ENCODE assay signal across 8 cellular contexts in genomic region chr4:151760713-151761661, GRCh38. TPM values are rescaled to one million over a fixed set of nuclear protein-coding genes. Genes with fewer than 3 reads are reported as not detected.
DNase-seq lines count a peak whose midpoint lies in the region; ATAC-seq and TF ChIP-seq lines count a peak whose summit lies in the region.

Gene GATB (minus strand): TSS chr4:151761007. CDS start chr4:151760982, 25 bp downstream.

- H3K4me3 ChIP-seq in SK-N-SH (ENCODE audit: low read depth in 2 of 2, low read length in 1 of 2) (peak within 1 kb of the TSS; percentile 96 to 98), suprapubic skin (peak within 1 kb of the TSS; percentile 60)

- H3K9me3 ChIP-seq in SK-N-SH = no peaks in the 10 kb centered on the region
- H3K9me3 ChIP-seq in suprapubic skin = no peaks in the 10 kb centered on the region

- peak within 1 kb of the TSS; percentile 99 for H2AFZ ChIP-seq in SK-N-SH (ENCODE audit: low read depth)

- H3K36me3 ChIP-seq in SK-N-SH (replicated peaks in 1 of 2; ENCODE audit: control insufficient read depth in 1 of 2, insufficient read depth in 2 of 2, low read length in 1 of 2) (peaks cover 16 to 17% of the 10 kb centered on the region in 2 experiments), suprapubic skin (peaks cover 6% of the 10 kb centered on the region)

- peak; percentile 54 for TF ChIP-seq RAD21 in SK-N-SH (IDR thresholded peaks at IDR 0.05; ENCODE audit: low read length)

- TF ChIP-seq EP300 in SK-N-SH (IDR thresholded peaks at IDR 0.05; ENCODE audit: borderline replicate concordance in 1 of 2, low read depth in 1 of 2, low read length in 1 of 2) = peak in 1 of 2 experiments; percentile 16; a peak in 1 of 4 replicates
- no peak for TF ChIP-seq EP300 in suprapubic skin (IDR thresholded peaks at IDR 0.05)

- peak within 1 kb of the TSS; percentile 88 for H3K4me2 ChIP-seq in SK-N-SH

- H3K27ac ChIP-seq in SK-N-SH (ENCODE audit: low read depth in 2 of 2, low read length in 1 of 2) (peak within 1 kb of the TSS; percentile 36 to 72; a peak in 3 of 4 replicates), suprapubic skin (peak within 1 kb of the TSS; percentile 11)

- H3K4me1 ChIP-seq in SK-N-SH (ENCODE audit: control insufficient read depth in 1 of 2, insufficient read depth in 2 of 2, low read depth in 1 of 2, low read length in 1 of 2) = peaks cover 0 to 7% of the 10 kb centered on the region in 2 experiments; a peak in 3 of 4 replicates
- peaks cover 13% of the 10 kb centered on the region for H3K4me1 ChIP-seq in suprapubic skin

- H3F3A ChIP-seq in SK-N-SH (replicated peaks; ENCODE audit: insufficient read depth) = no peaks in the 10 kb centered on the region

- DNase-seq in GM10266 (ENCODE audit: extremely low spot score) (peak; percentile 85), NCI-H1048 (lab: John Stamatoyannopoulos, UW) (peak; percentile 87), SK-N-SH (peak; percentile 87), globus pallidus (ENCODE audit: low spot score) (peak; percentile 98), nucleus accumbens (lab: John Stamatoyannopoulos, UW) (peak; percentile 59 to 98 (median 94)), suprapubic skin (ENCODE audit: low spot score in 2 of 2) (peak; percentile 94 to 96)
- peak; percentile 92 for DNase-seq in activated naive CD4-positive, alpha-beta T cell treated with anti-CD3 and anti-CD28 coated beads, Interleukin-2, amount 50 U/mL, for 16 hours

- H3K27me3 ChIP-seq in SK-N-SH (ENCODE audit: insufficient read depth) (no peaks in the 10 kb centered on the region), suprapubic skin (peaks cover 2% of the 10 kb centered on the region)

- CTCF ChIA-PET in SK-N-SH (lab: Yijun Ruan, JAX) = interaction anchor here (0.6 to 1.9 kb wide), 8 partner anchors 10 to 644 kb away, joined by 3 to 4 read pairs (median 3); no protein-coding TSS in a partner anchor

- peak; percentile 40 for TF ChIP-seq CTCF in GM10266 (IDR thresholded peaks at IDR 0.05; ENCODE audit: control insufficient read depth, insufficient read depth, low read depth, missing control alignments)
- TF ChIP-seq CTCF in SK-N-SH (IDR thresholded peaks at IDR 0.05) = peak; percentile 51
- peak in 1 of 2 donors; percentile 40 for TF ChIP-seq CTCF in suprapubic skin (IDR thresholded peaks at IDR 0.05)

- ATAC-seq in HG02588 (IDR thresholded peaks at IDR 0.05; ENCODE audit: unreplicated experiment) = peak; percentile 100

- H3K9me2 ChIP-seq in SK-N-SH = no peaks in the 10 kb centered on the region

- H3K79me2 ChIP-seq in SK-N-SH (ENCODE audit: insufficient read depth) = peaks cover 7% of the 10 kb centered on the region

- TF ChIP-seq POLR2A in suprapubic skin (IDR thresholded peaks at IDR 0.05) = peak in 1 of 2 donors; percentile 40

- WGBS in SK-N-SH (ENCODE audit: low lambda C conversion rate) = 6% methylated on average over 27 of the region's 35 CpGs
- 6% methylated on average over 26 of the region's 35 CpGs for WGBS in suprapubic skin

- H4K20me1 ChIP-seq in SK-N-SH (ENCODE audit: insufficient read depth) = no peaks in the 10 kb centered on the region

- H3K9ac ChIP-seq in SK-N-SH = peak within 1 kb of the TSS; percentile 85

- POLR2A ChIA-PET in SK-N-SH (lab: Yijun Ruan, JAX) = no interaction called here

TF ChIP-seq in SK-N-SH, 30 proteins besides CTCF, POLR2A, EP300 and RAD21 (continues in another document):
- TF ChIP-seq CHD2 (IDR thresholded peaks at IDR 0.05; ENCODE audit: low read length, partially characterized antibody) (peak; percentile 87), TEAD4 (IDR thresholded peaks at IDR 0.05; ENCODE audit: borderline replicate concordance, insufficient read depth) (no peak), FOXM1 (IDR thresholded peaks at IDR 0.05; ENCODE audit: low read depth) (no peak), ELF1 (IDR thresholded peaks at IDR 0.05) (peak; percentile 72; the same call in 1 of the 2 replicates), EZH2phosphoT487 (IDR thresholded peaks at IDR 0.05; ENCODE audit: borderline replicate concordance, low read depth) (no peak), MEF2A (IDR thresholded peaks at IDR 0.05; ENCODE audit: borderline replicate concordance, low read depth) (no peak; the same call in 1 of the 2 replicates), JUND (IDR thresholded peaks at IDR 0.05) (no peak), NRF1 (IDR thresholded peaks at IDR 0.05; ENCODE audit: low read depth, low read length) (no peak), RCOR1 (IDR thresholded peaks at IDR 0.05; ENCODE audit: low read length) (peak; percentile 39; the same call in 1 of the 2 replicates), YY1 (IDR thresholded peaks at IDR 0.05; ENCODE audit: low read depth) (peak; percentile 99), USF1 (IDR thresholded peaks at IDR 0.05; ENCODE audit: borderline replicate concordance, low read depth) (peak; percentile 98), IRF3 (IDR thresholded peaks at IDR 0.05; ENCODE audit: low read depth, low read length) (no peak), TCF12 (IDR thresholded peaks at IDR 0.05) (peak; percentile 44; the same call in 1 of the 2 replicates), RXRA (IDR thresholded peaks at IDR 0.05; ENCODE audit: borderline replicate concordance, low read depth) (no peak), FOXJ3 (CRISPR knock-in tag; IDR thresholded peaks at IDR 0.05) (no peak), POLR2AphosphoS5 (IDR thresholded peaks at IDR 0.05; ENCODE audit: low read depth, low read length) (peak; percentile 75), PBX3 (IDR thresholded peaks at IDR 0.05) (no peak), SMC3 (IDR thresholded peaks at IDR 0.05; ENCODE audit: low read depth, low read length) (peak; percentile 48; the same call in 1 of the 2 replicates), MXI1 (IDR thresholded peaks at IDR 0.05; ENCODE audit: low read depth, low read length) (peak; percentile 96), MAX (IDR thresholded peaks at IDR 0.05; ENCODE audit: low read depth) (peak; percentile 78), GABPA (IDR thresholded peaks at IDR 0.05; ENCODE audit: low read depth) (peak; percentile 92), FOSL2 (IDR thresholded peaks at IDR 0.05; ENCODE audit: borderline replicate concordance, low read depth) (0 out of 2 replicates have a peak, but pooled peaks have one; percentile 23), REST (IDR thresholded peaks at IDR 0.05; ENCODE audit: low read depth, low read length) (peak; percentile 37; the same call in 1 of the 2 replicates)

RNA-seq across cellular contexts. Expression of gene GATB, which starts in this region (rescaled TPM):
- polyA plus RNA-seq in SK-N-SH (2012; rRNA removed) = 28.1 and 32.3 TPM in 2 replicates
- 27.5 and 28.7 TPM in 2 replicates for polyA plus RNA-seq in SK-N-SH (2012; cell fraction: cytosol; rRNA removed)
- 20.7 and 21.7 TPM in 2 replicates for polyA plus RNA-seq in SK-N-SH (2012; cell fraction: nucleus; rRNA removed)
- 10 to 100 TPM; 34.3 to 66.3 (median 47.2) TPM for total RNA-seq in suprapubic skin

Comparison
In these comparisons a context has a peak if more than half of its experiments do, and no peak if none do; other contexts are left out.
1. Peak in every context shown above with its lines: DNase-seq, ATAC-seq, H3K4me3 ChIP-seq and H3K27ac ChIP-seq.